ENCODE assay signal across 14 cellular contexts in the genomic region with DNA sequence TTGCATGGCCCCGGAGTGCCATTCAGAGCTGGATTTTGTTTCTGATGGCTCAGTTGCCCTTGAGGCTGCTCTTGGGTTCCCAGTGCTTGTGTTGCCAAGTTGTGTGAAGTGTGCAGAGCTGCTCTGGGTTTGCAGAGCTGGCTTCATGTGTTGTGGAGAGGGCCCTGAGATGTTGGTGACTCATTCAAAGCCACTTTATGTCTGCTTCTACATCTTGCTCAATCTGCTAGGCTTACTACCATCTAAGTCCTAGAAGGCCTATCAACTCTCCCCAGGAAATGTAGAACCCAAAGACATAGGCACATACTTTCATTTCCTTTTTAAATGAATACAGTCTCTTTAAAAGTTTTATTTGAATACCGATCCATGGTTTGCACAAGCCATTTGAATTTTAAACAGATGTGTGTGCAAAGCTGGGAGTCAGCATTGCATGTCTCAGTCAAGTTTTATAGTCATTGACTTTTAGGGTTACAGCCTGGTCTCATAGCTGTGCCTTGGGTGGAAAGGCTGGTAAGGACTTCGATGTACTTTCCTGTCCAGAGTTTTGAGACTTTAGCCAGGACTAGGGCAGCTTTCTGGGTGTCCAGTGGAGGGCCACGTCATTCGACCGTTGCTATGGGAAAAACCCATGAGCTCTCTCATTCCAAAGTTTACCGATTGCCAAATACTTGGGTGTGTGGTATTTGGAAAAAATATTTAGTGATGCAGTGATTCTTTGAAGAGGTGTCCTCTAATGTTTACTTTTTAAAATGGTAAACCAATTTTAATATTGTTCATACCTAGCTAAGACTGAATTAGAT.
A peak's percentile ranks its signal among the peaks of the same experiment; 100 is the strongest.
DNase-seq lines count a peak whose midpoint lies in the region; ATAC-seq and TF ChIP-seq lines count a peak whose summit lies in the region.
"Had no signal": no experiment of that assay in that cellular context is flagged by ENCODE, and none has a peak within 500 bp of the region (broad histone marks: within the 10 kb centered on the region; RNA-seq: fewer than 3 reads in every experiment).

No MANE protein-coding gene starts in this region.

- no peak for TF ChIP-seq POLR2A in NB4 (IDR thresholded peaks at IDR 0.05; ENCODE audit: extremely low read depth, insufficient read length)

- DNase-seq in EL (peak; percentile 87), NB4 (ENCODE audit: low read depth) (peak; percentile 84), epithelial cell of proximal tubule (ENCODE audit: low read depth) (peak; percentile 30), osteoblast (ENCODE audit: insufficient read length, low spot score, missing footprints) (peak; percentile 94), H4 (ENCODE audit: low spot score) (no peak)
- DNase-seq in T-helper 2 cell treated with Interferon-gamma antibody and Interleukin-4, amounts not matched to agents 5 μg/mL and 100 μg/mL, for 36 hours (ENCODE audit: low spot score), result no peak
- DNase-seq: activated CD4-positive, alpha-beta memory T cell treated with anti-CD3 and anti-CD28 coated beads for 36 hours; activated naive CD8-positive, alpha-beta T cell treated with anti-CD3 and anti-CD28 coated beads, Interleukin-2, amount 10 ng/mL, durations not matched to agents 7 days and 5 days; NCI-H510A treated with DMSO at 0.1 percent for 48 hours; stimulated activated CD4-positive, alpha-beta T cell treated with anti-CD3 and anti-CD28 coated beads, Interleukin-4, amount 100 ng/mL, for 1 hour; T-cell had no signal

- H3K27me3 ChIP-seq in osteoblast (ENCODE audit: insufficient read depth, low read length), result no peaks in the 10 kb centered on the region

- H3K79me2 ChIP-seq in osteoblast (ENCODE audit: insufficient read depth, low read length), result no peaks in the 10 kb centered on the region

- H3K27ac Mint-ChIP-seq in T-helper 2 cell treated with Interferon-gamma antibody and Interleukin-4, amounts not matched to agents 5 μg/mL and 100 μg/mL, for 36 hours, result no peak overlapping the region
- H3K27ac Mint-ChIP-seq: activated CD4-positive, alpha-beta memory T cell treated with anti-CD3 and anti-CD28 coated beads for 36 hours; activated naive CD8-positive, alpha-beta T cell treated with anti-CD3 and anti-CD28 coated beads, Interleukin-2, amount 10 ng/mL, durations not matched to agents 7 days and 5 days; T-cell had no signal

- H2AFZ ChIP-seq in osteoblast (ENCODE audit: low read length), result peak overlapping the region; percentile 16

- no peak overlapping the region for H3K4me3 ChIP-seq in NB4 (ENCODE audit: low read depth, low read length)
- no peak overlapping the region for H3K4me3 ChIP-seq in epithelial cell of proximal tubule (ENCODE audit: low read depth, low read length)
- H3K4me3 ChIP-seq in osteoblast (ENCODE audit: insufficient read depth, low read length), result no peak overlapping the region

- H3K27ac ChIP-seq in osteoblast (ENCODE audit: low read depth, low read length), result peak overlapping the region; percentile 82

- no peaks in the 10 kb centered on the region for H3K9me3 Mint-ChIP-seq in T-helper 2 cell treated with Interferon-gamma antibody and Interleukin-4, amounts not matched to agents 5 μg/mL and 100 μg/mL, for 36 hours
- H3K9me3 Mint-ChIP-seq: activated CD4-positive, alpha-beta memory T cell treated with anti-CD3 and anti-CD28 coated beads for 36 hours; activated naive CD8-positive, alpha-beta T cell treated with anti-CD3 and anti-CD28 coated beads, Interleukin-2, amount 10 ng/mL, durations not matched to agents 7 days and 5 days; T-cell had no signal

- H3K4me3 Mint-ChIP-seq in T-helper 2 cell treated with Interferon-gamma antibody and Interleukin-4, amounts not matched to agents 5 μg/mL and 100 μg/mL, for 36 hours, result no peak overlapping the region
- H3K4me3 Mint-ChIP-seq: activated CD4-positive, alpha-beta memory T cell treated with anti-CD3 and anti-CD28 coated beads for 36 hours; activated naive CD8-positive, alpha-beta T cell treated with anti-CD3 and anti-CD28 coated beads, Interleukin-2, amount 10 ng/mL, durations not matched to agents 7 days and 5 days; T-cell had no signal

- no peaks in the 10 kb centered on the region for H3K9me3 ChIP-seq in osteoblast (ENCODE audit: low read depth, low read length)
- H3K9me3 ChIP-seq: Caco-2 had no signal

- H3K4me2 ChIP-seq in osteoblast (ENCODE audit: insufficient read depth, low read length), result peak overlapping the region; percentile 5

- ATAC-seq in HG03442 (IDR thresholded peaks at IDR 0.05; ENCODE audit: unreplicated experiment), result no peak
- ATAC-seq in GM19324 (IDR thresholded peaks at IDR 0.05; ENCODE audit: low FRiP score, unreplicated experiment), result no peak
- ATAC-seq: T-cell had no signal

- H3K36me3 ChIP-seq in osteoblast (ENCODE audit: insufficient read depth, low read length), result no peaks in the 10 kb centered on the region

- H3K27me3 Mint-ChIP-seq in T-helper 2 cell treated with Interferon-gamma antibody and Interleukin-4, amounts not matched to agents 5 μg/mL and 100 μg/mL, for 36 hours (ENCODE audit: low read depth), result peaks cover 3% of the 10 kb centered on the region

- no peaks in the 10 kb centered on the region for H4K20me1 ChIP-seq in osteoblast (ENCODE audit: insufficient read depth, low read length)

- no peaks in the 10 kb centered on the region for H3K36me3 Mint-ChIP-seq in T-helper 2 cell treated with Interferon-gamma antibody and Interleukin-4, amounts not matched to agents 5 μg/mL and 100 μg/mL, for 36 hours (ENCODE audit: low read depth)
- H3K36me3 Mint-ChIP-seq: activated CD4-positive, alpha-beta memory T cell treated with anti-CD3 and anti-CD28 coated beads for 36 hours; activated naive CD8-positive, alpha-beta T cell treated with anti-CD3 and anti-CD28 coated beads, Interleukin-2, amount 10 ng/mL, durations not matched to agents 7 days and 5 days; T-cell had no signal

- peaks cover 9% of the 10 kb centered on the region for H3K4me1 ChIP-seq in osteoblast (ENCODE audit: insufficient read depth, low read length)
- H3K4me1 ChIP-seq: Caco-2 had no signal

- H3K4me1 Mint-ChIP-seq in T-helper 2 cell treated with Interferon-gamma antibody and Interleukin-4, amounts not matched to agents 5 μg/mL and 100 μg/mL, for 36 hours (ENCODE audit: low read depth), result no peaks in the 10 kb centered on the region
- H3K4me1 Mint-ChIP-seq: activated naive CD8-positive, alpha-beta T cell treated with anti-CD3 and anti-CD28 coated beads, Interleukin-2, amount 10 ng/mL, durations not matched to agents 7 days and 5 days; T-cell had no signal

- TF ChIP-seq CTCF in NB4 (IDR thresholded peaks at IDR 0.05; ENCODE audit: low read depth, low read length) (no peak), epithelial cell of proximal tubule (conservative IDR thresholded peaks at IDR 0.05; ENCODE audit: low read depth, low read length) (no peak), osteoblast (IDR thresholded peaks at IDR 0.05; ENCODE audit: extremely low read depth, low read depth, low read length) (no peak)

Comparison
In these comparisons a context has a peak if more than half of its experiments do, and no peak if none do; other contexts are left out.
1. DNase-seq: peak in EL (single experiment), NB4 (single experiment), epithelial cell of proximal tubule (single experiment) and osteoblast (single experiment); none in H4 (single experiment) and T-helper 2 cell treated with Interferon-gamma antibody and Interleukin-4, amounts not matched to agents 5 μg/mL and 100 μg/mL, for 36 hours (single experiment).